In genomic region chr3:116897382-116897781, GRCh38 we compare ENCODE assay signal across 17 cellular contexts.
DNase-seq lines count a peak whose midpoint lies in the region; ATAC-seq and TF ChIP-seq lines count a peak whose summit lies in the region.
"Had no signal": no experiment of that assay in that cellular context is flagged by ENCODE, and none has a peak within 500 bp of the region (broad histone marks: within the 10 kb centered on the region; RNA-seq: fewer than 3 reads in every experiment).

No MANE protein-coding gene starts in this region.

- no peak overlapping the region for H3K27ac Mint-ChIP-seq in T-cell
- H3K27ac Mint-ChIP-seq: B cell; CD4-positive, alpha-beta memory T cell; HFFc6 had no signal

- no peaks in the 10 kb centered on the region for H3K36me3 ChIP-seq in upper lobe of left lung

- in situ Hi-C loops in SK-MEL-5 (cut with HindIII; ENCODE audit: low pct_unique_long_range_greater_than_20kb, low sequenced_read_pairs) = no loop called here

- TF ChIP-seq EP300 in upper lobe of left lung (IDR thresholded peaks at IDR 0.05) = no peak

- H3K27me3 Mint-ChIP-seq in T-cell = no peaks in the 10 kb centered on the region
- H3K27me3 Mint-ChIP-seq: B cell; CD4-positive, alpha-beta memory T cell had no signal

- H3K4me3 Mint-ChIP-seq in T-cell = no peak overlapping the region
- H3K4me3 Mint-ChIP-seq: B cell; CD4-positive, alpha-beta memory T cell; HFFc6 had no signal

- H3K27ac ChIP-seq in upper lobe of left lung = no peak overlapping the region

- POLR2A ChIA-PET in T-cell (lab: Charles Lee) = no interaction called here

- peak; percentile 6 for DNase-seq in ELR (ENCODE audit: low read depth)
- DNase-seq in SK-MEL-5 (ENCODE audit: low read depth, low spot score) = peak; percentile 1
- peak; percentile 4 for DNase-seq in fibroblast of mammary gland (ENCODE audit: low read depth)
- DNase-seq in T-cell = no peak
- no peak for DNase-seq in NCI-H446 (lab: John Stamatoyannopoulos, UW)
- DNase-seq in CD1c-positive myeloid dendritic cell (ENCODE audit: extremely low spot score) = no peak
- DNase-seq in upper lobe of left lung = no peak
- DNase-seq: ACHN; C1 segment of cervical spinal cord; CD4-positive, alpha-beta memory T cell; COR-L47; DMS153; DND-41; HCEC 1CT; HFFc6 had no signal

- no peaks in the 10 kb centered on the region for H3K27me3 ChIP-seq in upper lobe of left lung

- H3K9me3 Mint-ChIP-seq in T-cell = peaks cover 4 to 7% (median 4%) of the 10 kb centered on the region in 3 donors

- CTCF ChIA-PET in T-cell (lab: Charles Lee) = interaction anchor here in 1 of 2 donors (0.7 kb wide), 1 partner anchor 259 kb away, joined by 5 read pairs; no protein-coding TSS in a partner anchor

- H3K36me3 Mint-ChIP-seq in T-cell = no peaks in the 10 kb centered on the region
- H3K36me3 Mint-ChIP-seq: CD4-positive, alpha-beta memory T cell had no signal

- ATAC-seq in T-cell (replicated peaks in 1 of 4) (no peak), upper lobe of left lung (ENCODE audit: low FRiP score in 2 of 2) (no peak)
- ATAC-seq: K562 had no signal

- H3K9me3 ChIP-seq in upper lobe of left lung = no peaks in the 10 kb centered on the region

- WGBS in upper lobe of left lung, 2 donors = 76% methylated on average over 3 of the region's 3 CpGs

- TF ChIP-seq POLR2A in upper lobe of left lung (IDR thresholded peaks at IDR 0.05) = no peak

- H3K4me1 ChIP-seq in upper lobe of left lung = no peaks in the 10 kb centered on the region

- no peak for TF ChIP-seq CTCF in fibroblast of mammary gland (conservative IDR thresholded peaks at IDR 0.05; ENCODE audit: control insufficient read depth, insufficient read depth, low read depth, low read length)
- no peak for TF ChIP-seq CTCF in upper lobe of left lung (IDR thresholded peaks at IDR 0.05)

- no peaks in the 10 kb centered on the region for H3K4me1 Mint-ChIP-seq in T-cell
- H3K4me1 Mint-ChIP-seq: CD4-positive, alpha-beta memory T cell had no signal

- H3K4me3 ChIP-seq in fibroblast of mammary gland (ENCODE audit: control insufficient read depth, low read depth, low read length) (no peak overlapping the region), upper lobe of left lung (no peak overlapping the region)
- H3K4me3 ChIP-seq: K562 had no signal

Comparison
In these comparisons a context has a peak if more than half of its experiments do, and no peak if none do; other contexts are left out.
1. DNase-seq: peak in ELR (single experiment), SK-MEL-5 (single experiment) and fibroblast of mammary gland (single experiment); none in T-cell (0 of 34), NCI-H446 (0 of 2), CD1c-positive myeloid dendritic cell (single experiment) and upper lobe of left lung (0 of 2).